In genomic region chr1:113036639-113037321, GRCh38 we compare ENCODE assay signal across 1 cellular context.
TF ChIP-seq lines count a peak whose summit lies in the region.

No MANE protein-coding gene starts in this region.

TF ChIP-seq in HepG2, 621 proteins besides CTCF, POLR2A, EP300 and RAD21 (continued from another document):
- TF ChIP-seq FOXA1 (IDR thresholded peaks at IDR 0.05), result no peak
- no peak for TF ChIP-seq FOXA1 (CRISPR knock-in tag; IDR thresholded peaks at IDR 0.05)
- no peak for TF ChIP-seq SOX6 (IDR thresholded peaks at IDR 0.05)
- TF ChIP-seq SOX6 (CRISPR knock-in tag; IDR thresholded peaks at IDR 0.05), result no peak
- no peak for TF ChIP-seq ZNF20 (CRISPR knock-in tag; IDR thresholded peaks at IDR 0.05)
- no peak for TF ChIP-seq ERF (CRISPR knock-in tag; IDR thresholded peaks at IDR 0.05)
- TF ChIP-seq ZNF550 (CRISPR knock-in tag; IDR thresholded peaks at IDR 0.05; ENCODE audit: borderline replicate concordance), result no peak
- TF ChIP-seq KDM5A (IDR thresholded peaks at IDR 0.05; ENCODE audit: borderline replicate concordance, low read length), result no peak
- no peak for TF ChIP-seq ZBTB43 (CRISPR knock-in tag; conservative IDR thresholded peaks at IDR 0.05)
